In genomic region chr2:9843229-9844035, GRCh38 we compare ENCODE assay signal across 8 cellular contexts.
DNase-seq lines count a peak whose midpoint lies in the region; ATAC-seq and TF ChIP-seq lines count a peak whose summit lies in the region.

TSS of gene TAF1B (plus strand) at chr2:9843474. CDS start at chr2:9843542, 68 bp downstream.

- DNase-seq in DMS153 treated with DMSO at 0.1 percent for 48 hours (lab: John Stamatoyannopoulos, UW; ENCODE audit: unreplicated experiment) (peak; percentile 61), OCI-M2 (lab: John Stamatoyannopoulos, UW; ENCODE audit: unreplicated experiment) (peak; percentile 71), activated T-cell treated with anti-CD3 and anti-CD28 coated beads for 4 hours (peak; percentile 76), erythroblast (lab: John Stamatoyannopoulos, UW) (peak; percentile 96 to 97)
- DNase-seq in stimulated activated CD8-positive, alpha-beta memory T cell treated with anti-CD3 and anti-CD28 coated beads, Interleukin-7, amount 100 ng/mL, for 1 hour (ENCODE audit: low read depth in 2 of 2): peak; percentile 64 to 70

- H3K4me3 ChIP-seq in mucosa of stomach (ENCODE audit: low read length): peak within 1 kb of the TSS; percentile 96

- TF ChIP-seq EP300 in Ishikawa (IDR thresholded peaks at IDR 0.05; ENCODE audit: borderline replicate concordance): no peak; the same call in none of the 2 replicates

- TF ChIP-seq POLR2A in erythroblast (IDR thresholded peaks at IDR 0.05; ENCODE audit: low read length): peak; percentile 96

- peak; percentile 4; the same call in 1 of the 2 replicates for TF ChIP-seq RAD21 in Ishikawa (IDR thresholded peaks at IDR 0.05; ENCODE audit: low read depth)

- no peaks in the 10 kb centered on the region for H3K9me3 ChIP-seq in mucosa of stomach (ENCODE audit: control insufficient read depth, low read length)

- peak; percentile 74 for ATAC-seq in GM21576 (IDR thresholded peaks at IDR 0.05; ENCODE audit: unreplicated experiment)

- peak within 1 kb of the TSS; percentile 81 for H3K9ac ChIP-seq in mucosa of stomach (ENCODE audit: low read length)

- H3K27me3 ChIP-seq in mucosa of stomach (ENCODE audit: control insufficient read depth, insufficient read depth, low read length): no peaks in the 10 kb centered on the region

- no peaks in the 10 kb centered on the region for H3K36me3 ChIP-seq in mucosa of stomach (ENCODE audit: control insufficient read depth, insufficient read depth, low read length)

- H3K4me1 ChIP-seq in mucosa of stomach (ENCODE audit: control insufficient read depth, insufficient read depth, low read length): peaks cover 18% of the 10 kb centered on the region

TF ChIP-seq in Ishikawa, 13 proteins besides CTCF, POLR2A, EP300 and RAD21:
- TF ChIP-seq USF1 (IDR thresholded peaks at IDR 0.05) (0 out of 2 replicates have a peak, but pooled peaks have one; percentile 14), NFIC (IDR thresholded peaks at IDR 0.05) (peak; percentile 29; the same call in 1 of the 2 replicates), TAF1 (IDR thresholded peaks at IDR 0.05; ENCODE audit: low read depth) (peak; percentile 70), EGR1 (IDR thresholded peaks at IDR 0.05) (peak; percentile 50; the same call in 1 of the 2 replicates), YY1 (IDR thresholded peaks at IDR 0.05; ENCODE audit: low read depth) (peak; percentile 14; the same call in 1 of the 2 replicates), ZBTB7A (IDR thresholded peaks at IDR 0.05; ENCODE audit: low read depth) (peak; percentile 89), MAX (IDR thresholded peaks at IDR 0.05) (peak; percentile 80), TCF12 (IDR thresholded peaks at IDR 0.05; ENCODE audit: low read depth) (no peak; the same call in 1 of the 2 replicates), FOXM1 (IDR thresholded peaks at IDR 0.05; ENCODE audit: borderline replicate concordance, low read depth) (no peak; the same call in 1 of the 2 replicates), TEAD4 (IDR thresholded peaks at IDR 0.05) (no peak; the same call in 1 of the 2 replicates)

Comparison
In these comparisons a context has a peak if more than half of its experiments do, and no peak if none do; other contexts are left out.
1. Peak in every context shown above with its lines: DNase-seq, ATAC-seq and H3K4me3 ChIP-seq.